In genomic region chr2:236680461-236680860, GRCh38 we compare ENCODE assay signal across 20 cellular contexts.
A peak's percentile ranks its signal among the peaks of the same experiment; 100 is the strongest.
DNase-seq lines count a peak whose midpoint lies in the region; ATAC-seq, FAIRE-seq and TF ChIP-seq lines count a peak whose summit lies in the region.
"Had no signal": no experiment of that assay in that cellular context is flagged by ENCODE, and none has a peak within 500 bp of the region (broad histone marks: within the 10 kb centered on the region; RNA-seq: fewer than 3 reads in every experiment).

No MANE protein-coding gene starts in this region.

- H3K36me3 ChIP-seq in RWPE2 (ENCODE audit: low read depth), result no peaks in the 10 kb centered on the region
- H3K36me3 ChIP-seq in pancreas, result no peaks in the 10 kb centered on the region

- H3K27me3 Mint-ChIP-seq in neural crest cell (ENCODE audit: low read depth), result no peaks in the 10 kb centered on the region

- no peaks in the 10 kb centered on the region for H3K36me3 Mint-ChIP-seq in neural crest cell (ENCODE audit: low read depth)

- H3K27ac ChIP-seq in RWPE2 (ENCODE audit: poor library complexity, severe bottlenecking), result peak overlapping the region; percentile 78
- no peak overlapping the region for H3K27ac ChIP-seq in coronary artery
- H3K27ac ChIP-seq in pancreas, result no peak overlapping the region

- ATAC-seq in RWPE2 (ENCODE audit: low read depth) (peak; percentile 42; the same call in 2 of the 3 replicates), HG02870 (IDR thresholded peaks at IDR 0.05; ENCODE audit: unreplicated experiment) (no peak), pancreas (no peak)

- peaks cover 14% of the 10 kb centered on the region for H3K4me1 Mint-ChIP-seq in neural crest cell
- H3K4me1 Mint-ChIP-seq: B cell had no signal

- TF ChIP-seq CTCF in RWPE2 (IDR thresholded peaks at IDR 0.05; ENCODE audit: poor library complexity, severe bottlenecking) (no peak), coronary artery (IDR thresholded peaks at IDR 0.05) (no peak), neural crest cell (conservative IDR thresholded peaks at IDR 0.05) (no peak), pancreas (IDR thresholded peaks at IDR 0.05) (no peak)

- 83 to 86% methylated on average over 5 of the region's 5 CpGs for WGBS in pancreas, 2 donors

- H3K4me3 ChIP-seq in RWPE2 (ENCODE audit: severe bottlenecking), result no peak overlapping the region
- no peak overlapping the region for H3K4me3 ChIP-seq in coronary artery
- H3K4me3 ChIP-seq in pancreas, result no peak overlapping the region

- DNase-seq in DMS79 treated with DMSO at 0.1 percent for 48 hours (lab: John Stamatoyannopoulos, UW) (peak; percentile 58), RWPE2 (ENCODE audit: low spot score) (no peak), coronary artery (ENCODE audit: low spot score) (peak; percentile 26), neural crest cell (ENCODE audit: low read depth, low spot score) (no peak), NCI-H2171 (lab: John Stamatoyannopoulos, UW) (no peak), pancreas (no peak)
- DNase-seq in stimulated activated CD4-positive, alpha-beta T cell treated with anti-CD3 and anti-CD28 coated beads, Interleukin-15, amount 100 ng/mL, for 24 hours, result no peak
- DNase-seq: COR-L47, DMS 273 treated with DMSO at 0.1 percent for 48 hours, GF-D8, MV-4-11, NCI-H187, NCI-H2107, NCI-H226, NCI-H524, NCI-H82, OCI-M1, SHP77 treated with DMSO at 0.1 percent for 48 hours had no signal

- FAIRE-seq in pancreas (lab: Jason Lieb, UNC), result no peak

- peak overlapping the region; percentile 54 for H3K27ac Mint-ChIP-seq in neural crest cell (ENCODE audit: unreplicated experiment)
- H3K27ac Mint-ChIP-seq: B cell had no signal

- H3K4me3 Mint-ChIP-seq in neural crest cell, result no peak overlapping the region
- H3K4me3 Mint-ChIP-seq: B cell had no signal

- H3K4me1 ChIP-seq in RWPE2 (ENCODE audit: insufficient read depth, poor library complexity, severe bottlenecking) (peaks cover 18% of the 10 kb centered on the region), pancreas (no peaks in the 10 kb centered on the region)

- intact Hi-C loops in pancreas (cut with DNase I), result no loop called here

- H3K9me3 ChIP-seq in RWPE2 (ENCODE audit: severe bottlenecking) (no peaks in the 10 kb centered on the region), pancreas (no peaks in the 10 kb centered on the region)

- H3K27me3 ChIP-seq in RWPE2 (ENCODE audit: insufficient read depth, poor library complexity, severe bottlenecking) (no peaks in the 10 kb centered on the region), pancreas (no peaks in the 10 kb centered on the region)

- H3K9me3 Mint-ChIP-seq in neural crest cell, result no peaks in the 10 kb centered on the region

Comparison
In these comparisons a context has a peak if more than half of its experiments do, and no peak if none do; other contexts are left out.
1. DNase-seq: peak in DMS79 treated with DMSO at 0.1 percent for 48 hours (single experiment) and coronary artery (single experiment); none in RWPE2 (single experiment), neural crest cell (single experiment), NCI-H2171 (single experiment), stimulated activated CD4-positive, alpha-beta T cell treated with anti-CD3 and anti-CD28 coated beads, Interleukin-15, amount 100 ng/mL, for 24 hours (single experiment) and pancreas (0 of 6).